1 cellular context compared by ENCODE assay signal in genomic region chr16:2223375-2224182, GRCh38.
TF ChIP-seq lines count a peak whose summit lies in the region.

Gene E4F1 (plus strand): TSS chr16:2223591. CDS start chr16:2223614, 23 bp downstream.

TF ChIP-seq in HepG2, 621 proteins besides CTCF, POLR2A, EP300 and RAD21 (continued from another document and continues in another):
- TF ChIP-seq, protein P1, sequence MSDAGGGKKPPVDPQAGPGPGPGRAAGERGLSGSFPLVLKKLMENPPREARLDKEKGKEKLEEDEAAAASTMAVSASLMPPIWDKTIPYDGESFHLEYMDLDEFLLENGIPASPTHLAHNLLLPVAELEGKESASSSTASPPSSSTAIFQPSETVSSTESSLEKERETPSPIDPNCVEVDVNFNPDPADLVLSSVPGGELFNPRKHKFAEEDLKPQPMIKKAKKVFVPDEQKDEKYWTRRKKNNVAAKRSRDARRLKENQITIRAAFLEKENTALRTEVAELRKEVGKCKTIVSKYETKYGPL (CRISPR knock-in tag; IDR thresholded peaks at IDR 0.05), result 0 out of 2 replicates have a peak, but pooled peaks have one; percentile 27
- TF ChIP-seq ZSCAN31 (CRISPR knock-in tag; IDR thresholded peaks at IDR 0.05; ENCODE audit: low read depth), result peak; percentile 84
- TF ChIP-seq ZNF225 (CRISPR knock-in tag; IDR thresholded peaks at IDR 0.05), result peak; percentile 70
- TF ChIP-seq CBX1 (IDR thresholded peaks at IDR 0.05; ENCODE audit: low read depth), result no peak
- TF ChIP-seq ZSCAN29 (CRISPR knock-in tag; conservative IDR thresholded peaks at IDR 0.05), result peak; percentile 63; the same call in 1 of the 2 replicates
- TF ChIP-seq ZNF143 (CRISPR knock-in tag; IDR thresholded peaks at IDR 0.05), result no peak; the same call in none of the 2 replicates
- no peak for TF ChIP-seq CENPX (CRISPR knock-in tag; IDR thresholded peaks at IDR 0.05)
- no peak for TF ChIP-seq FOXK2 (IDR thresholded peaks at IDR 0.05)
- TF ChIP-seq ZNF431 (CRISPR knock-in tag; IDR thresholded peaks at IDR 0.05; ENCODE audit: borderline replicate concordance, low read depth), result no peak
- TF ChIP-seq, protein P2, sequence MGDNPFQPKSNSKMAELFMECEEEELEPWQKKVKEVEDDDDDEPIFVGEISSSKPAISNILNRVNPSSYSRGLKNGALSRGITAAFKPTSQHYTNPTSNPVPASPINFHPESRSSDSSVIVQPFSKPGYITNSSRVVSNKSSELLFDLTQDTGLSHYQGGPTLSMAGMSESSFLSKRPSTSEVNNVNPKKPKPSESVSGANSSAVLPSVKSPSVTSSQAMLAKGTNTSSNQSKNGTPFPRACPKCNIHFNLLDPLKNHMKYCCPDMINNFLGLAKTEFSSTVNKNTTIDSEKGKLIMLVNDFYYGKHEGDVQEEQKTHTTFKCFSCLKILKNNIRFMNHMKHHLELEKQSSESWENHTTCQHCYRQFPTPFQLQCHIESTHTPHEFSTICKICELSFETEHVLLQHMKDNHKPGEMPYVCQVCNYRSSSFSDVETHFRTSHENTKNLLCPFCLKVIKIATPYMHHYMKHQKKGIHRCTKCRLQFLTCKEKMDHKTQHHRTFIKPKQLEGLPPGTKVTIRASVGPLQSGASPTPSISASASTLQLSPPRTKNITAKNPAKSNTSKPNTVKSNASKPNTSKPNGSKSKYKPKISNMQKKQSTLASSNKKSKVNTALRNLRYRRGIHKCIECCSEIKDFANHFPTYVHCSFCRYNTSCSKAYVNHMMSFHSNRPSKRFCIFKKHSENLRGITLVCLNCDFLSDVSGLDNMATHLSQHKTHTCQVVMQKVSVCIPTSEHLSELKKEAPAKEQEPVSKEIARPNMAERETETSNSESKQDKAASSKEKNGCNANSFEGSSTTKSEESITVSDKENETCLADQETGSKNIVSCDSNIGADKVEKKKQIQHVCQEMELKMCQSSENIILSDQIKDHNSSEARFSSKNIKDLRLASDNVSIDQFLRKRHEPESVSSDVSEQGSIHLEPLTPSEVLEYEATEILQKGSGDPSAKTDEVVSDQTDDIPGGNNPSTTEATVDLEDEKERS (CRISPR knock-in tag; IDR thresholded peaks at IDR 0.05), result peak; percentile 52; the same call in 1 of the 2 replicates
- TF ChIP-seq ZNF292 (CRISPR knock-in tag; IDR thresholded peaks at IDR 0.05; ENCODE audit: borderline replicate concordance, low read depth), result 0 out of 2 replicates have a peak, but pooled peaks have one; percentile 15
- TF ChIP-seq, protein P3, sequence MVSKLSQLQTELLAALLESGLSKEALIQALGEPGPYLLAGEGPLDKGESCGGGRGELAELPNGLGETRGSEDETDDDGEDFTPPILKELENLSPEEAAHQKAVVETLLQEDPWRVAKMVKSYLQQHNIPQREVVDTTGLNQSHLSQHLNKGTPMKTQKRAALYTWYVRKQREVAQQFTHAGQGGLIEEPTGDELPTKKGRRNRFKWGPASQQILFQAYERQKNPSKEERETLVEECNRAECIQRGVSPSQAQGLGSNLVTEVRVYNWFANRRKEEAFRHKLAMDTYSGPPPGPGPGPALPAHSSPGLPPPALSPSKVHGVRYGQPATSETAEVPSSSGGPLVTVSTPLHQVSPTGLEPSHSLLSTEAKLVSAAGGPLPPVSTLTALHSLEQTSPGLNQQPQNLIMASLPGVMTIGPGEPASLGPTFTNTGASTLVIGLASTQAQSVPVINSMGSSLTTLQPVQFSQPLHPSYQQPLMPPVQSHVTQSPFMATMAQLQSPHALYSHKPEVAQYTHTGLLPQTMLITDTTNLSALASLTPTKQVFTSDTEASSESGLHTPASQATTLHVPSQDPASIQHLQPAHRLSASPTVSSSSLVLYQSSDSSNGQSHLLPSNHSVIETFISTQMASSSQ (IDR thresholded peaks at IDR 0.05; ENCODE audit: low read depth), result no peak
- TF ChIP-seq, protein P3 (CRISPR knock-in tag; IDR thresholded peaks at IDR 0.05; ENCODE audit: borderline replicate concordance), result peak; percentile 55; the same call in 1 of the 2 replicates
- no peak for TF ChIP-seq NFE2L1 (CRISPR knock-in tag; IDR thresholded peaks at IDR 0.05; ENCODE audit: borderline replicate concordance)
- no peak for TF ChIP-seq ZNF530 (CRISPR knock-in tag; IDR thresholded peaks at IDR 0.05; ENCODE audit: low read depth)
- TF ChIP-seq ZNF556 (CRISPR knock-in tag; IDR thresholded peaks at IDR 0.05; ENCODE audit: borderline replicate concordance), result peak; percentile 87
- TF ChIP-seq ZNF678 (CRISPR knock-in tag; IDR thresholded peaks at IDR 0.05), result no peak
- 0 out of 2 replicates have a peak, but pooled peaks have one; percentile 38 for TF ChIP-seq ETV6 (CRISPR knock-in tag; conservative IDR thresholded peaks at IDR 0.05)
- TF ChIP-seq ZNF878 (CRISPR knock-in tag; IDR thresholded peaks at IDR 0.05), result no peak
- 0 out of 2 replicates have a peak, but pooled peaks have one; percentile 47 for TF ChIP-seq MAF1 (CRISPR knock-in tag; IDR thresholded peaks at IDR 0.05; ENCODE audit: borderline replicate concordance)
- TF ChIP-seq ATRX (CRISPR knock-in tag; IDR thresholded peaks at IDR 0.05; ENCODE audit: borderline replicate concordance), result no peak
- TF ChIP-seq ZFP1 (CRISPR knock-in tag; IDR thresholded peaks at IDR 0.05), result no peak; the same call in 1 of the 2 replicates
- no peak for TF ChIP-seq ZNF672 (CRISPR knock-in tag; IDR thresholded peaks at IDR 0.05)
- TF ChIP-seq ZNF432 (CRISPR knock-in tag; IDR thresholded peaks at IDR 0.05; ENCODE audit: borderline replicate concordance), result no peak
- TF ChIP-seq EHMT2 (IDR thresholded peaks at IDR 0.05; ENCODE audit: borderline replicate concordance, low read depth, low read length), result no peak
- TF ChIP-seq ATF7 (IDR thresholded peaks at IDR 0.05), result peak; percentile 82
- TF ChIP-seq ATF7 (CRISPR knock-in tag; IDR thresholded peaks at IDR 0.05), result peak; percentile 83; the same call in 1 of the 2 replicates
- TF ChIP-seq SP1 (IDR thresholded peaks at IDR 0.05), result no peak
- peak; percentile 56; the same call in 1 of the 2 replicates for TF ChIP-seq SP1 (CRISPR knock-in tag; IDR thresholded peaks at IDR 0.05)
- no peak; the same call in 1 of the 2 replicates for TF ChIP-seq IRF9 (CRISPR knock-in tag; IDR thresholded peaks at IDR 0.05; ENCODE audit: borderline replicate concordance)
- no peak for TF ChIP-seq ZNF460 (CRISPR knock-in tag; IDR thresholded peaks at IDR 0.05; ENCODE audit: borderline replicate concordance)
- TF ChIP-seq, protein P4, sequence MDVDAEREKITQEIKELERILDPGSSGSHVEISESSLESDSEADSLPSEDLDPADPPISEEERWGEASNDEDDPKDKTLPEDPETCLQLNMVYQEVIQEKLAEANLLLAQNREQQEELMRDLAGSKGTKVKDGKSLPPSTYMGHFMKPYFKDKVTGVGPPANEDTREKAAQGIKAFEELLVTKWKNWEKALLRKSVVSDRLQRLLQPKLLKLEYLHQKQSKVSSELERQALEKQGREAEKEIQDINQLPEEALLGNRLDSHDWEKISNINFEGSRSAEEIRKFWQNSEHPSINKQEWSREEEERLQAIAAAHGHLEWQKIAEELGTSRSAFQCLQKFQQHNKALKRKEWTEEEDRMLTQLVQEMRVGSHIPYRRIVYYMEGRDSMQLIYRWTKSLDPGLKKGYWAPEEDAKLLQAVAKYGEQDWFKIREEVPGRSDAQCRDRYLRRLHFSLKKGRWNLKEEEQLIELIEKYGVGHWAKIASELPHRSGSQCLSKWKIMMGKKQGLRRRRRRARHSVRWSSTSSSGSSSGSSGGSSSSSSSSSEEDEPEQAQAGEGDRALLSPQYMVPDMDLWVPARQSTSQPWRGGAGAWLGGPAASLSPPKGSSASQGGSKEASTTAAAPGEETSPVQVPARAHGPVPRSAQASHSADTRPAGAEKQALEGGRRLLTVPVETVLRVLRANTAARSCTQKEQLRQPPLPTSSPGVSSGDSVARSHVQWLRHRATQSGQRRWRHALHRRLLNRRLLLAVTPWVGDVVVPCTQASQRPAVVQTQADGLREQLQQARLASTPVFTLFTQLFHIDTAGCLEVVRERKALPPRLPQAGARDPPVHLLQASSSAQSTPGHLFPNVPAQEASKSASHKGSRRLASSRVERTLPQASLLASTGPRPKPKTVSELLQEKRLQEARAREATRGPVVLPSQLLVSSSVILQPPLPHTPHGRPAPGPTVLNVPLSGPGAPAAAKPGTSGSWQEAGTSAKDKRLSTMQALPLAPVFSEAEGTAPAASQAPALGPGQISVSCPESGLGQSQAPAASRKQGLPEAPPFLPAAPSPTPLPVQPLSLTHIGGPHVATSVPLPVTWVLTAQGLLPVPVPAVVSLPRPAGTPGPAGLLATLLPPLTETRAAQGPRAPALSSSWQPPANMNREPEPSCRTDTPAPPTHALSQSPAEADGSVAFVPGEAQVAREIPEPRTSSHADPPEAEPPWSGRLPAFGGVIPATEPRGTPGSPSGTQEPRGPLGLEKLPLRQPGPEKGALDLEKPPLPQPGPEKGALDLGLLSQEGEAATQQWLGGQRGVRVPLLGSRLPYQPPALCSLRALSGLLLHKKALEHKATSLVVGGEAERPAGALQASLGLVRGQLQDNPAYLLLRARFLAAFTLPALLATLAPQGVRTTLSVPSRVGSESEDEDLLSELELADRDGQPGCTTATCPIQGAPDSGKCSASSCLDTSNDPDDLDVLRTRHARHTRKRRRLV (CRISPR knock-in tag; IDR thresholded peaks at IDR 0.05), result no peak
- TF ChIP-seq ZNF280B (CRISPR knock-in tag; IDR thresholded peaks at IDR 0.05; ENCODE audit: borderline replicate concordance), result no peak
- TF ChIP-seq NFE2 (CRISPR knock-in tag; IDR thresholded peaks at IDR 0.05), result no peak
- no peak for TF ChIP-seq PLRG1 (conservative IDR thresholded peaks at IDR 0.05)
- TF ChIP-seq ZNF253 (CRISPR knock-in tag; IDR thresholded peaks at IDR 0.05; ENCODE audit: borderline replicate concordance), result no peak
- TF ChIP-seq ZNF629 (CRISPR knock-in tag; conservative IDR thresholded peaks at IDR 0.05), result no peak
- TF ChIP-seq HOXD1 (CRISPR knock-in tag; IDR thresholded peaks at IDR 0.05), result peak; percentile 92
- no peak for TF ChIP-seq ZFP36 (IDR thresholded peaks at IDR 0.05; ENCODE audit: borderline replicate concordance, low read depth, low read length, partially characterized antibody)
- TF ChIP-seq, protein P5, sequence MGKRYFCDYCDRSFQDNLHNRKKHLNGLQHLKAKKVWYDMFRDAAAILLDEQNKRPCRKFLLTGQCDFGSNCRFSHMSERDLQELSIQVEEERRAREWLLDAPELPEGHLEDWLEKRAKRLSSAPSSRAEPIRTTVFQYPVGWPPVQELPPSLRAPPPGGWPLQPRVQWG (CRISPR knock-in tag; IDR thresholded peaks at IDR 0.05; ENCODE audit: borderline replicate concordance, low read depth), result no peak
- TF ChIP-seq ZNF24 (IDR thresholded peaks at IDR 0.05), result no peak
- peak; percentile 86 for TF ChIP-seq SALL1 (CRISPR knock-in tag; IDR thresholded peaks at IDR 0.05)
- peak; percentile 85 for TF ChIP-seq BRD4 (CRISPR knock-in tag; IDR thresholded peaks at IDR 0.05)
- no peak for TF ChIP-seq TBP (CRISPR knock-in tag; IDR thresholded peaks at IDR 0.05)
- TF ChIP-seq ZSCAN5A (CRISPR knock-in tag; IDR thresholded peaks at IDR 0.05; ENCODE audit: borderline replicate concordance), result no peak
- TF ChIP-seq MEF2D (CRISPR knock-in tag; IDR thresholded peaks at IDR 0.05), result peak; percentile 63
- no peak for TF ChIP-seq KLF12 (CRISPR knock-in tag; IDR thresholded peaks at IDR 0.05; ENCODE audit: borderline replicate concordance)
- TF ChIP-seq TFAP4 (IDR thresholded peaks at IDR 0.05; ENCODE audit: borderline replicate concordance, low read depth), result no peak; the same call in 1 of the 2 replicates
- peak; percentile 54; the same call in 1 of the 2 replicates for TF ChIP-seq ZNF543 (CRISPR knock-in tag; IDR thresholded peaks at IDR 0.05)
- no peak for TF ChIP-seq IRX3 (CRISPR knock-in tag; IDR thresholded peaks at IDR 0.05; ENCODE audit: borderline replicate concordance, low read depth)
